ENCODE assay signal across 17 cellular contexts in the genomic region with DNA sequence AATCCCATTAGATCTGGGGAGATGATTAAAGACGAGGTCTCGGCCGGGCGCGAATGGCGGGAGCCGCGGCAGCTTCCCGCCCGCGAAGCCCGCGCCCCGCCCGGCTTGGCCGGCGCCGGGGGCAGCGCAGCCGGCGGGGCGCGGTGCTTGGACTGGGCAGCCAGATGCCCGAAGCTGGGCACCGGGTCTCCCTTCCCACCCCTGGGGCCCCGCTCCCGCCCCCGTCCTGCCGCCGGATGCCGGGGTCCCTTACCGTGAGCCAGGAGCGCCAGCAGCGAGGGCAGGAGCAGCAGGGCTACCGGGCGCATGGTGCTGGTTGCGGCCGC. TPM values are rescaled to one million over a fixed set of nuclear protein-coding genes. Genes with fewer than 3 reads are reported as not detected.
DNase-seq lines count a peak whose midpoint lies in the region; ATAC-seq and TF ChIP-seq lines count a peak whose summit lies in the region.
"Had no signal": no experiment of that assay in that cellular context is flagged by ENCODE, and none has a peak within 500 bp of the region (broad histone marks: within the 10 kb centered on the region; RNA-seq: fewer than 3 reads in every experiment).

No MANE protein-coding gene starts in this region.

- H3K27ac Mint-ChIP-seq in brain = peak overlapping the region in 3 of 5 experiments; percentile 88 to 91 (median 91)
- H3K27ac Mint-ChIP-seq: activated CD4-positive, alpha-beta memory T cell treated with anti-CD3 and anti-CD28 coated beads, Interleukin-2, amount 10 ng/mL, durations not matched to agents 7 days and 5 days; activated naive CD4-positive, alpha-beta T cell treated with anti-CD3 and anti-CD28 coated beads, Interleukin-2, amount 50 U/mL, for 72 hours; activated T-cell treated with anti-CD3 and anti-CD28 coated beads, Interleukin-2, amount 50 U/mL, for 24 hours; CD4-positive, CD25-positive, alpha-beta regulatory T cell; T-cell had no signal

- peaks cover 89% of the 10 kb centered on the region for H3K4me1 Mint-ChIP-seq in brain
- H3K4me1 Mint-ChIP-seq: activated CD4-positive, alpha-beta memory T cell treated with anti-CD3 and anti-CD28 coated beads, Interleukin-2, amount 10 ng/mL, durations not matched to agents 7 days and 5 days had no signal

- H3K36me3 ChIP-seq in left ventricle myocardium inferior = no peaks in the 10 kb centered on the region
- no peaks in the 10 kb centered on the region for H3K36me3 ChIP-seq in thymus (ENCODE audit: control insufficient read depth, insufficient read depth)
- H3K36me3 ChIP-seq: thyroid gland had no signal

- no peak for DNase-seq in left ventricle myocardium inferior
- DNase-seq in Right ventricle myocardium superior = no peak
- no peak for DNase-seq in foreskin fibroblast
- DNase-seq in NOMO-1 (lab: John Stamatoyannopoulos, UW; ENCODE audit: unreplicated experiment in 2 of 2) = no peak
- DNase-seq in activated CD4-positive, alpha-beta T cell treated with anti-CD3 and anti-CD28 coated beads, Interleukin-2, amount 50 U/mL, for 48 hours = no peak
- DNase-seq: KG1 had no signal

- no peaks in the 10 kb centered on the region for H3K9me3 ChIP-seq in left ventricle myocardium inferior (replicated peaks)
- no peaks in the 10 kb centered on the region for H3K9me3 ChIP-seq in iPS-18c (ENCODE audit: control insufficient read depth, insufficient read depth, low read length)
- H3K9me3 ChIP-seq in thymus (ENCODE audit: control insufficient read depth) = peaks cover 1% of the 10 kb centered on the region
- H3K9me3 ChIP-seq: thyroid gland had no signal

- intact Hi-C loops in left ventricle myocardium inferior (cut with micrococcal nuclease) = no loop called here
- intact Hi-C loops in Right ventricle myocardium superior (cut with DNase I) = no loop called here

- H3K4me1 ChIP-seq in left ventricle myocardium inferior (peaks cover 13% of the 10 kb centered on the region), thymus (ENCODE audit: control insufficient read depth, insufficient read depth, low read length) (no peaks in the 10 kb centered on the region)

- H3K9me3 Mint-ChIP-seq in brain = peaks cover 0 to 3% (median 0%) of the 10 kb centered on the region in 5 experiments
- H3K9me3 Mint-ChIP-seq: activated CD4-positive, alpha-beta memory T cell treated with anti-CD3 and anti-CD28 coated beads, Interleukin-2, amount 10 ng/mL, durations not matched to agents 7 days and 5 days; activated naive CD4-positive, alpha-beta T cell treated with anti-CD3 and anti-CD28 coated beads, Interleukin-2, amount 50 U/mL, for 72 hours; activated T-cell treated with anti-CD3 and anti-CD28 coated beads, Interleukin-2, amount 50 U/mL, for 24 hours; CD4-positive, CD25-positive, alpha-beta regulatory T cell; T-cell had no signal

- H3K27ac ChIP-seq in left ventricle myocardium inferior (replicated peaks) (no peak overlapping the region), thymus (ENCODE audit: low read depth) (no peak overlapping the region)
- H3K27ac ChIP-seq: thyroid gland had no signal

- TF ChIP-seq CTCF in left ventricle myocardium inferior (IDR thresholded peaks at IDR 0.05; ENCODE audit: borderline replicate concordance) (no peak), brain (conservative IDR thresholded peaks at IDR 0.05) (no peak), foreskin fibroblast (IDR thresholded peaks at IDR 0.05; ENCODE audit: low read depth, low read length) (no peak)

- 4% methylated on average over 38 of the region's 38 CpGs for WGBS in thymus

- H3K36me3 Mint-ChIP-seq in brain = no peaks in the 10 kb centered on the region
- H3K36me3 Mint-ChIP-seq: activated naive CD4-positive, alpha-beta T cell treated with anti-CD3 and anti-CD28 coated beads, Interleukin-2, amount 50 U/mL, for 72 hours; CD4-positive, CD25-positive, alpha-beta regulatory T cell; T-cell had no signal

- peak overlapping the region; percentile 36 for H3K4me3 ChIP-seq in left ventricle myocardium inferior
- peak overlapping the region; percentile 41 for H3K4me3 ChIP-seq in iPS-18c (ENCODE audit: insufficient read depth, low read depth, low read length)
- peak overlapping the region; percentile 17 for H3K4me3 ChIP-seq in thymus (ENCODE audit: low read length)
- H3K4me3 ChIP-seq in foreskin fibroblast (ENCODE audit: low read depth in 1 of 2, low read length in 2 of 2) = no peak overlapping the region
- H3K4me3 ChIP-seq: thyroid gland had no signal

- H3K27me3 ChIP-seq in left ventricle myocardium inferior (ENCODE audit: low read depth) (peaks cover 85% of the 10 kb centered on the region), thymus (ENCODE audit: control insufficient read depth, insufficient read depth) (peaks cover 35% of the 10 kb centered on the region)

- no peak for ATAC-seq in Right ventricle myocardium superior (ENCODE audit: poor library complexity)

- H3K27me3 Mint-ChIP-seq in brain = peaks cover 32% of the 10 kb centered on the region

- peak overlapping the region; percentile 81 to 92 (median 91) for H3K4me3 Mint-ChIP-seq in brain
- H3K4me3 Mint-ChIP-seq: activated CD4-positive, alpha-beta memory T cell treated with anti-CD3 and anti-CD28 coated beads, Interleukin-2, amount 10 ng/mL, durations not matched to agents 7 days and 5 days; activated T-cell treated with anti-CD3 and anti-CD28 coated beads, Interleukin-2, amount 50 U/mL, for 24 hours had no signal

RNA-seq across cellular contexts. Expression of a gene that starts 0.3 kb away (rescaled TPM):
- total RNA-seq in left ventricle myocardium inferior = not detected
- total RNA-seq in Right ventricle myocardium superior = not detected
- 64.1 TPM for polyA plus RNA-seq in brain (ENCODE audit: insufficient read depth, low read depth, low replicate concordance)
- 0.48 TPM for polyA plus RNA-seq in thymus
- total RNA-seq: activated CD4-positive, alpha-beta memory T cell treated with anti-CD3 and anti-CD28 coated beads, Interleukin-2, amount 10 ng/mL, durations not matched to agents 7 days and 5 days; epithelial cell of proximal tubule; glomerular endothelial cell; thyroid gland had no signal

RNA-seq across cellular contexts. Expression of a gene that starts 37.4 kb away (rescaled TPM):
- 0.60 TPM for total RNA-seq in left ventricle myocardium inferior
- 1.00 TPM for total RNA-seq in Right ventricle myocardium superior
- 12.4 TPM for polyA plus RNA-seq in brain (ENCODE audit: insufficient read depth, low read depth, low replicate concordance)
- polyA plus RNA-seq in thymus = 0.96 TPM

RNA-seq across cellular contexts. Expression of a gene that starts 54.2 kb away (rescaled TPM):
- total RNA-seq in left ventricle myocardium inferior (17.2 TPM), Right ventricle myocardium superior (14.8 TPM)
- polyA plus RNA-seq in brain (ENCODE audit: insufficient read depth, low read depth, low replicate concordance) (43.1 TPM), thymus (32.4 TPM)

Comparison
In these comparisons a context has a peak if more than half of its experiments do, and no peak if none do; other contexts are left out.
1. H3K4me3 ChIP-seq: peak in left ventricle myocardium inferior (single experiment), iPS-18c (single experiment) and thymus (single experiment); none in foreskin fibroblast (0 of 2).